ENCODE assay signal across 1 cellular context in the genomic region with DNA sequence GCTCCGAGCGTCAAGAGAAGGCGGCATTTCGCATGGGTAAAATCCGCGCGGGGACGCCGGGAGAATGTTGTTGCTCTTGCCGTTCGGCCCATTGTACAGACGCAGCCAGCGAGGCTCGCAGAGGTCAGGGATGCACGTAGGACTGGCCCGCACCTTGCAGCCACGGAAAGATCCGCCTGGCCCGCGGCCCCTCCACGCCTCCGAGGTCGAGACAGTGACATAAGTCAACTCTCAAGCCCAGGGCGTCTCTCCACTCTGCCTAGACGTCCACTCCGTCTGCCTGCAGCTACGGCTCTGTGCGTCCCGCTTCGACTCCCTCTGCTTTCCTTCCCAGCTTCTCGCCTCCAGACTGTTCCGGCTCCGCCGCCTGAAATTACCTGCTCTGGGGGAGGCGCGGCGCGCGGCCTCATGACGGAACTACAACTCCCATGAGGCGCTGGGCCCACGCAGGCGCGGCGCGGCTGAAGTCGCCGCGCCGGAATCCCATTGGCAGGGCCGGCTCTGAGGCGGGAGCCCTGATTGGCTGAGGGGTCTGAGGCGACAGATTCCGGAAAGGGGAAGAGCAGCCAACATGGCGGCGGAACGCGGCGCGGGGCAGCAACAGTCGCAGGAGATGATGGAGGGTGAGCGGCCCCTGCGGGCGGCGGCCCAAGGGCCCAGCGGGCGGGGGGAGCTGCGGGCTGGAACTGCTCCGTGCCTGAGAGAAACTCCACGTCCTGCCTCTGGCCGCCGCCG.
A peak's percentile ranks its signal among the peaks of the same experiment; 100 is the strongest.
TF ChIP-seq lines count a peak whose summit lies in the region.

A gene with protein sequence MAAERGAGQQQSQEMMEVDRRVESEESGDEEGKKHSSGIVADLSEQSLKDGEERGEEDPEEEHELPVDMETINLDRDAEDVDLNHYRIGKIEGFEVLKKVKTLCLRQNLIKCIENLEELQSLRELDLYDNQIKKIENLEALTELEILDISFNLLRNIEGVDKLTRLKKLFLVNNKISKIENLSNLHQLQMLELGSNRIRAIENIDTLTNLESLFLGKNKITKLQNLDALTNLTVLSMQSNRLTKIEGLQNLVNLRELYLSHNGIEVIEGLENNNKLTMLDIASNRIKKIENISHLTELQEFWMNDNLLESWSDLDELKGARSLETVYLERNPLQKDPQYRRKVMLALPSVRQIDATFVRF (plus strand): TSS at position 543 of the 735 bp plus-strand sequence. CDS start 29 bp downstream, at position 572.

TF ChIP-seq in HepG2, 621 proteins besides CTCF, POLR2A, EP300 and RAD21 (continued from another document and continues in another):
- peak; percentile 63; the same call in 1 of the 2 replicates for TF ChIP-seq ZNF430 (CRISPR knock-in tag; IDR thresholded peaks at IDR 0.05)
- no peak for TF ChIP-seq ARHGAP35 (CRISPR knock-in tag; IDR thresholded peaks at IDR 0.05; ENCODE audit: borderline replicate concordance)
- TF ChIP-seq RARA (CRISPR knock-in tag; IDR thresholded peaks at IDR 0.05) = no peak; the same call in 1 of the 2 replicates
- no peak for TF ChIP-seq JDP2 (CRISPR knock-in tag; IDR thresholded peaks at IDR 0.05; ENCODE audit: borderline replicate concordance)
- TF ChIP-seq, protein P1, sequence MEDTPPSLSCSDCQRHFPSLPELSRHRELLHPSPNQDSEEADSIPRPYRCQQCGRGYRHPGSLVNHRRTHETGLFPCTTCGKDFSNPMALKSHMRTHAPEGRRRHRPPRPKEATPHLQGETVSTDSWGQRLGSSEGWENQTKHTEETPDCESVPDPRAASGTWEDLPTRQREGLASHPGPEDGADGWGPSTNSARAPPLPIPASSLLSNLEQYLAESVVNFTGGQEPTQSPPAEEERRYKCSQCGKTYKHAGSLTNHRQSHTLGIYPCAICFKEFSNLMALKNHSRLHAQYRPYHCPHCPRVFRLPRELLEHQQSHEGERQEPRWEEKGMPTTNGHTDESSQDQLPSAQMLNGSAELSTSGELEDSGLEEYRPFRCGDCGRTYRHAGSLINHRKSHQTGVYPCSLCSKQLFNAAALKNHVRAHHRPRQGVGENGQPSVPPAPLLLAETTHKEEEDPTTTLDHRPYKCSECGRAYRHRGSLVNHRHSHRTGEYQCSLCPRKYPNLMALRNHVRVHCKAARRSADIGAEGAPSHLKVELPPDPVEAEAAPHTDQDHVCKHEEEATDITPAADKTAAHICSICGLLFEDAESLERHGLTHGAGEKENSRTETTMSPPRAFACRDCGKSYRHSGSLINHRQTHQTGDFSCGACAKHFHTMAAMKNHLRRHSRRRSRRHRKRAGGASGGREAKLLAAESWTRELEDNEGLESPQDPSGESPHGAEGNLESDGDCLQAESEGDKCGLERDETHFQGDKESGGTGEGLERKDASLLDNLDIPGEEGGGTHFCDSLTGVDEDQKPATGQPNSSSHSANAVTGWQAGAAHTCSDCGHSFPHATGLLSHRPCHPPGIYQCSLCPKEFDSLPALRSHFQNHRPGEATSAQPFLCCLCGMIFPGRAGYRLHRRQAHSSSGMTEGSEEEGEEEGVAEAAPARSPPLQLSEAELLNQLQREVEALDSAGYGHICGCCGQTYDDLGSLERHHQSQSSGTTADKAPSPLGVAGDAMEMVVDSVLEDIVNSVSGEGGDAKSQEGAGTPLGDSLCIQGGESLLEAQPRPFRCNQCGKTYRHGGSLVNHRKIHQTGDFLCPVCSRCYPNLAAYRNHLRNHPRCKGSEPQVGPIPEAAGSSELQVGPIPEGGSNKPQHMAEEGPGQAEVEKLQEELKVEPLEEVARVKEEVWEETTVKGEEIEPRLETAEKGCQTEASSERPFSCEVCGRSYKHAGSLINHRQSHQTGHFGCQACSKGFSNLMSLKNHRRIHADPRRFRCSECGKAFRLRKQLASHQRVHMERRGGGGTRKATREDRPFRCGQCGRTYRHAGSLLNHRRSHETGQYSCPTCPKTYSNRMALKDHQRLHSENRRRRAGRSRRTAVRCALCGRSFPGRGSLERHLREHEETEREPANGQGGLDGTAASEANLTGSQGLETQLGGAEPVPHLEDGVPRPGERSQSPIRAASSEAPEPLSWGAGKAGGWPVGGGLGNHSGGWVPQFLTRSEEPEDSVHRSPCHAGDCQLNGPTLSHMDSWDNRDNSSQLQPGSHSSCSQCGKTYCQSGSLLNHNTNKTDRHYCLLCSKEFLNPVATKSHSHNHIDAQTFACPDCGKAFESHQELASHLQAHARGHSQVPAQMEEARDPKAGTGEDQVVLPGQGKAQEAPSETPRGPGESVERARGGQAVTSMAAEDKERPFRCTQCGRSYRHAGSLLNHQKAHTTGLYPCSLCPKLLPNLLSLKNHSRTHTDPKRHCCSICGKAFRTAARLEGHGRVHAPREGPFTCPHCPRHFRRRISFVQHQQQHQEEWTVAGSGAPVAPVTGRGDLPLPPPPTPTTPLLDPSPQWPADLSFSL (CRISPR knock-in tag; IDR thresholded peaks at IDR 0.05) = no peak
- no peak; the same call in 1 of the 2 replicates for TF ChIP-seq ZNF772 (CRISPR knock-in tag; IDR thresholded peaks at IDR 0.05)
- TF ChIP-seq IRF2 (CRISPR knock-in tag; IDR thresholded peaks at IDR 0.05) = peak; percentile 82; the same call in 1 of the 2 replicates
- no peak for TF ChIP-seq POLR2AphosphoS2 (IDR thresholded peaks at IDR 0.05; ENCODE audit: low read depth, low read length)
- TF ChIP-seq ZNF780A (CRISPR knock-in tag; IDR thresholded peaks at IDR 0.05) = no peak
- TF ChIP-seq, protein P2, sequence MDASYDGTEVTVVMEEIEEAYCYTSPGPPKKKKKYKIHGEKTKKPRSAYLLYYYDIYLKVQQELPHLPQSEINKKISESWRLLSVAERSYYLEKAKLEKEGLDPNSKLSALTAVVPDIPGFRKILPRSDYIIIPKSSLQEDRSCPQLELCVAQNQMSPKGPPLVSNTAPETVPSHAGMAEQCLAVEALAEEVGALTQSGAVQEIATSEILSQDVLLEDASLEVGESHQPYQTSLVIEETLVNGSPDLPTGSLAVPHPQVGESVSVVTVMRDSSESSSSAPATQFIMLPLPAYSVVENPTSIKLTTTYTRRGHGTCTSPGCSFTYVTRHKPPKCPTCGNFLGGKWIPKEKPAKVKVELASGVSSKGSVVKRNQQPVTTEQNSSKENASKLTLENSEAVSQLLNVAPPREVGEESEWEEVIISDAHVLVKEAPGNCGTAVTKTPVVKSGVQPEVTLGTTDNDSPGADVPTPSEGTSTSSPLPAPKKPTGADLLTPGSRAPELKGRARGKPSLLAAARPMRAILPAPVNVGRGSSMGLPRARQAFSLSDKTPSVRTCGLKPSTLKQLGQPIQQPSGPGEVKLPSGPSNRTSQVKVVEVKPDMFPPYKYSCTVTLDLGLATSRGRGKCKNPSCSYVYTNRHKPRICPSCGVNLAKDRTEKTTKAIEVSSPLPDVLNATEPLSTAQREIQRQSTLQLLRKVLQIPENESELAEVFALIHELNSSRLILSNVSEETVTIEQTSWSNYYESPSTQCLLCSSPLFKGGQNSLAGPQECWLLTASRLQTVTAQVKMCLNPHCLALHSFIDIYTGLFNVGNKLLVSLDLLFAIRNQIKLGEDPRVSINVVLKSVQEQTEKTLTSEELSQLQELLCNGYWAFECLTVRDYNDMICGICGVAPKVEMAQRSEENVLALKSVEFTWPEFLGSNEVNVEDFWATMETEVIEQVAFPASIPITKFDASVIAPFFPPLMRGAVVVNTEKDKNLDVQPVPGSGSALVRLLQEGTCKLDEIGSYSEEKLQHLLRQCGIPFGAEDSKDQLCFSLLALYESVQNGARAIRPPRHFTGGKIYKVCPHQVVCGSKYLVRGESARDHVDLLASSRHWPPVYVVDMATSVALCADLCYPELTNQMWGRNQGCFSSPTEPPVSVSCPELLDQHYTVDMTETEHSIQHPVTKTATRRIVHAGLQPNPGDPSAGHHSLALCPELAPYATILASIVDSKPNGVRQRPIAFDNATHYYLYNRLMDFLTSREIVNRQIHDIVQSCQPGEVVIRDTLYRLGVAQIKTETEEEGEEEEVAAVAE (CRISPR knock-in tag; IDR thresholded peaks at IDR 0.05; ENCODE audit: borderline replicate concordance) = peak; percentile 93
- TF ChIP-seq CAMTA2 (CRISPR knock-in tag; IDR thresholded peaks at IDR 0.05; ENCODE audit: borderline replicate concordance) = peak; percentile 39; the same call in 1 of the 2 replicates
- peak; percentile 57 for TF ChIP-seq TBL1XR1 (IDR thresholded peaks at IDR 0.05; ENCODE audit: borderline replicate concordance, low read length, partially characterized antibody)
- no peak for TF ChIP-seq KLF11 (CRISPR knock-in tag; IDR thresholded peaks at IDR 0.05)
- TF ChIP-seq SMAD9 (CRISPR knock-in tag; IDR thresholded peaks at IDR 0.05) = no peak
- TF ChIP-seq ZNF703 (CRISPR knock-in tag; IDR thresholded peaks at IDR 0.05; ENCODE audit: borderline replicate concordance) = 0 out of 2 replicates have a peak, but pooled peaks have one; percentile 28
- TF ChIP-seq CEBPZ (IDR thresholded peaks at IDR 0.05; ENCODE audit: low read length) = no peak
- TF ChIP-seq ZKSCAN8 (CRISPR knock-in tag; IDR thresholded peaks at IDR 0.05; ENCODE audit: borderline replicate concordance) = peak; percentile 15; the same call in 1 of the 2 replicates
- TF ChIP-seq TARDBP (CRISPR knock-in tag; IDR thresholded peaks at IDR 0.05) = peak; percentile 12; the same call in 1 of the 2 replicates
- TF ChIP-seq PHB2 (IDR thresholded peaks at IDR 0.05; ENCODE audit: partially characterized antibody) = no peak
- no peak for TF ChIP-seq FLYWCH1 (CRISPR knock-in tag; IDR thresholded peaks at IDR 0.05)
- peak; percentile 57; the same call in 1 of the 2 replicates for TF ChIP-seq PRDM15 (CRISPR knock-in tag; IDR thresholded peaks at IDR 0.05)
- TF ChIP-seq MBD4 (IDR thresholded peaks at IDR 0.05; ENCODE audit: borderline replicate concordance, low read length) = no peak
- TF ChIP-seq, protein P3, sequence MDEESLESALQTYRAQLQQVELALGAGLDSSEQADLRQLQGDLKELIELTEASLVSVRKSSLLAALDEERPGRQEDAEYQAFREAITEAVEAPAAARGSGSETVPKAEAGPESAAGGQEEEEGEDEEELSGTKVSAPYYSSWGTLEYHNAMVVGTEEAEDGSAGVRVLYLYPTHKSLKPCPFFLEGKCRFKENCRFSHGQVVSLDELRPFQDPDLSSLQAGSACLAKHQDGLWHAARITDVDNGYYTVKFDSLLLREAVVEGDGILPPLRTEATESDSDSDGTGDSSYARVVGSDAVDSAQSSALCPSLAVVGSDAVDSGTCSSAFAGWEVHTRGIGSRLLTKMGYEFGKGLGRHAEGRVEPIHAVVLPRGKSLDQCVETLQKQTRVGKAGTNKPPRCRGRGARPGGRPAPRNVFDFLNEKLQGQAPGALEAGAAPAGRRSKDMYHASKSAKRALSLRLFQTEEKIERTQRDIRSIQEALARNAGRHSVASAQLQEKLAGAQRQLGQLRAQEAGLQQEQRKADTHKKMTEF (CRISPR knock-in tag; IDR thresholded peaks at IDR 0.05) = no peak; the same call in 1 of the 2 replicates
- TF ChIP-seq, protein P4, sequence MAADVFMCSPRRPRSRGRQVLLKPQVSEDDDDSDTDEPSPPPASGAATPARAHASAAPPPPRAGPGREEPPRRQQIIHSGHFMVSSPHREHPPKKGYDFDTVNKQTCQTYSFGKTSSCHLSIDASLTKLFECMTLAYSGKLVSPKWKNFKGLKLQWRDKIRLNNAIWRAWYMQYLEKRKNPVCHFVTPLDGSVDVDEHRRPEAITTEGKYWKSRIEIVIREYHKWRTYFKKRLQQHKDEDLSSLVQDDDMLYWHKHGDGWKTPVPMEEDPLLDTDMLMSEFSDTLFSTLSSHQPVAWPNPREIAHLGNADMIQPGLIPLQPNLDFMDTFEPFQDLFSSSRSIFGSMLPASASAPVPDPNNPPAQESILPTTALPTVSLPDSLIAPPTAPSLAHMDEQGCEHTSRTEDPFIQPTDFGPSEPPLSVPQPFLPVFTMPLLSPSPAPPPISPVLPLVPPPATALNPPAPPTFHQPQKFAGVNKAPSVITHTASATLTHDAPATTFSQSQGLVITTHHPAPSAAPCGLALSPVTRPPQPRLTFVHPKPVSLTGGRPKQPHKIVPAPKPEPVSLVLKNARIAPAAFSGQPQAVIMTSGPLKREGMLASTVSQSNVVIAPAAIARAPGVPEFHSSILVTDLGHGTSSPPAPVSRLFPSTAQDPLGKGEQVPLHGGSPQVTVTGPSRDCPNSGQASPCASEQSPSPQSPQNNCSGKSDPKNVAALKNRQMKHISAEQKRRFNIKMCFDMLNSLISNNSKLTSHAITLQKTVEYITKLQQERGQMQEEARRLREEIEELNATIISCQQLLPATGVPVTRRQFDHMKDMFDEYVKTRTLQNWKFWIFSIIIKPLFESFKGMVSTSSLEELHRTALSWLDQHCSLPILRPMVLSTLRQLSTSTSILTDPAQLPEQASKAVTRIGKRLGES (CRISPR knock-in tag; IDR thresholded peaks at IDR 0.05; ENCODE audit: borderline replicate concordance) = no peak
